21 cellular contexts compared by ENCODE assay signal in genomic region chr11:73475549-73475948, GRCh38.
DNase-seq lines count a peak whose midpoint lies in the region; ATAC-seq lines count a peak whose summit lies in the region.
"Had no signal": no experiment of that assay in that cellular context is flagged by ENCODE, and none has a peak within 500 bp of the region (broad histone marks: within the 10 kb centered on the region; RNA-seq: fewer than 3 reads in every experiment).

No MANE protein-coding gene starts in this region.

- H2BK120ac ChIP-seq in mesendoderm (ENCODE audit: low read depth, low read length), result no peak overlapping the region

- H3K27ac ChIP-seq in mesendoderm (ENCODE audit: low read depth, low read length), result no peak overlapping the region
- H3K27ac ChIP-seq: A549; BLaER1 treated with 17β-estradiol and CSF1 and Interleukin-3, amounts not matched to agents 10 nM and 100 nM; GM23248 had no signal

- no peak overlapping the region for H3K23ac ChIP-seq in mesendoderm (ENCODE audit: low read length)

- H2BK15ac ChIP-seq in mesendoderm (replicated peaks; ENCODE audit: low read depth), result no peak overlapping the region

- peaks cover 16% of the 10 kb centered on the region for H3K9me3 ChIP-seq in NT2/D1 (ENCODE audit: insufficient read depth, low read length)
- H3K9me3 ChIP-seq: A549, BE2C had no signal

- no peaks in the 10 kb centered on the region for H3K79me2 ChIP-seq in mesendoderm (ENCODE audit: control insufficient read depth, insufficient read depth, low read length)

- peaks cover 3% of the 10 kb centered on the region for H3K79me1 ChIP-seq in mesendoderm (ENCODE audit: low read length)

- H3K4me2 ChIP-seq in mesendoderm (ENCODE audit: low read length), result no peak overlapping the region
- H3K4me2 ChIP-seq: A549 had no signal

- peak; percentile 31 for DNase-seq in ELF-1 (ENCODE audit: low read depth, low spot score)
- peak; percentile 9 for DNase-seq in NT2/D1 (ENCODE audit: low read depth, low spot score)
- peak; percentile 55 for DNase-seq in mesendoderm
- DNase-seq in glomerular visceral epithelial cell (ENCODE audit: extremely low spot score), result no peak
- DNase-seq in SHP77 (lab: John Stamatoyannopoulos, UW), result no peak
- DNase-seq: 8988T; ACHN; AML-193; BE2C; Calu3; CD4-positive, alpha-beta memory T cell; COR-L47; DMS53; DMS79 treated with DMSO at 0.1 percent for 48 hours; GM23248; H9; HFFc6 had no signal

- no peak overlapping the region for H4K5ac ChIP-seq in mesendoderm (ENCODE audit: low read length)

- H2BK5ac ChIP-seq in mesendoderm (ENCODE audit: low read length), result no peak overlapping the region

- no peaks in the 10 kb centered on the region for H3K27me3 ChIP-seq in NT2/D1 (ENCODE audit: insufficient read depth, insufficient read length)
- H3K27me3 ChIP-seq in mesendoderm (ENCODE audit: insufficient read depth, low read length, poor library complexity), result no peaks in the 10 kb centered on the region
- H3K27me3 ChIP-seq: BE2C; BLaER1 treated with 17β-estradiol and CSF1 and Interleukin-3, amounts not matched to agents 10 nM and 100 nM had no signal

- H4K8ac ChIP-seq in mesendoderm (ENCODE audit: low read depth, low read length), result no peak overlapping the region

- ATAC-seq in HG03442 (IDR thresholded peaks at IDR 0.05; ENCODE audit: unreplicated experiment), result no peak
- ATAC-seq: A549, HCT116 had no signal

- H2AK5ac ChIP-seq in mesendoderm (ENCODE audit: low read length), result no peak overlapping the region

- H3K4ac ChIP-seq in mesendoderm (ENCODE audit: low read depth, low read length), result no peak overlapping the region

- no peak overlapping the region for H3K18ac ChIP-seq in mesendoderm (ENCODE audit: low read length)

- H3K9ac ChIP-seq in NT2/D1 (ENCODE audit: insufficient read length, low read depth), result no peak overlapping the region
- H3K9ac ChIP-seq in mesendoderm (ENCODE audit: low read length), result no peak overlapping the region
- H3K9ac ChIP-seq: BLaER1 treated with 17β-estradiol and CSF1 and Interleukin-3, amounts not matched to agents 10 nM and 100 nM; GM23248 had no signal

- H3K56ac ChIP-seq in mesendoderm (ENCODE audit: low read length), result no peak overlapping the region

- no peaks in the 10 kb centered on the region for H3K4me1 ChIP-seq in NT2/D1 (ENCODE audit: insufficient read depth, insufficient read length)
- H3K4me1 ChIP-seq in mesendoderm (ENCODE audit: control insufficient read depth, low read depth, low read length), result no peaks in the 10 kb centered on the region
- H3K4me1 ChIP-seq: A549 had no signal

- no peak overlapping the region for H3K4me3 ChIP-seq in NT2/D1 (ENCODE audit: insufficient read length, low read depth)
- no peak overlapping the region for H3K4me3 ChIP-seq in mesendoderm (ENCODE audit: low read length)
- H3K4me3 ChIP-seq: A549; BLaER1 treated with 17β-estradiol and CSF1 and Interleukin-3, amounts not matched to agents 10 nM and 100 nM; GM23248 had no signal

- H3K36me3 ChIP-seq in NT2/D1 (ENCODE audit: insufficient read depth, insufficient read length, low read length) (no peaks in the 10 kb centered on the region), mesendoderm (ENCODE audit: control insufficient read depth, insufficient read depth, low read length) (no peaks in the 10 kb centered on the region)
- H3K36me3 ChIP-seq: BE2C had no signal

Comparison
In these comparisons a context has a peak if more than half of its experiments do, and no peak if none do; other contexts are left out.
1. DNase-seq: peak in ELF-1 (single experiment), NT2/D1 (single experiment) and mesendoderm (single experiment); none in glomerular visceral epithelial cell (single experiment) and SHP77 (0 of 2).